In genomic region chr3:131532645-131533044, GRCh38 we compare ENCODE assay signal across 31 cellular contexts. TPM values are rescaled to one million over a fixed set of nuclear protein-coding genes. Genes with fewer than 3 reads are reported as not detected.
DNase-seq lines count a peak whose midpoint lies in the region; ATAC-seq, FAIRE-seq and TF ChIP-seq lines count a peak whose summit lies in the region.
"Had no signal": no experiment of that assay in that cellular context is flagged by ENCODE, and none has a peak within 500 bp of the region (broad histone marks: within the 10 kb centered on the region; RNA-seq: fewer than 3 reads in every experiment).

No MANE protein-coding gene starts in this region.

- intact Hi-C loops in HepG2 (cut with micrococcal nuclease; ENCODE audit: unreplicated experiment) = no loop called here

- no peak for FAIRE-seq in HepG2 (lab: Jason Lieb, UNC)
- FAIRE-seq: A204.1, A549, D721Med had no signal

- TF ChIP-seq CTCF in liver (IDR thresholded peaks at IDR 0.05; ENCODE audit: low read depth, low read length, missing input control) (no peak), HepG2 (CRISPR knock-in tag; IDR thresholded peaks at IDR 0.05) (no peak)

- in situ Hi-C loops in HepG2 (cut with HindIII; ENCODE audit: extremely low pct_ligation_motif_present, low pct_unique_long_range_greater_than_20kb) = no loop called here

- ATAC-seq in HepG2 (no peak), left lobe of liver (peak; percentile 67)
- ATAC-seq: A549; CD8-positive, alpha-beta T cell had no signal

- TF ChIP-seq POLR2A in HepG2 (IDR thresholded peaks at IDR 0.05; ENCODE audit: insufficient read depth in 1 of 2, low read depth in 2 of 2, low read length in 2 of 2) = no peak

- H3K27ac ChIP-seq in liver (ENCODE audit: low read depth in 1 of 2, low read length in 2 of 2) (no peak overlapping the region), HepG2 (ENCODE audit: extremely low read length, insufficient read depth, low read length) (no peak overlapping the region)
- H3K27ac ChIP-seq: 22Rv1; A549; BLaER1; BLaER1 treated with 17β-estradiol and CSF1 and Interleukin-3, amounts not matched to agents 10 nM and 100 nM; C4-2B had no signal

- POLR2A ChIA-PET in HepG2 (lab: Yijun Ruan, JAX) = no interaction called here

- no peaks in the 10 kb centered on the region for H4K20me1 ChIP-seq in HepG2 (ENCODE audit: insufficient read depth, low read length)
- H4K20me1 ChIP-seq: BLaER1; BLaER1 treated with 17β-estradiol and CSF1 and Interleukin-3, amounts not matched to agents 10 nM and 100 nM had no signal

- H3K27me3 ChIP-seq in liver (ENCODE audit: control insufficient read depth in 4 of 4, insufficient read depth in 4 of 4, low read length in 3 of 4) (no peaks in the 10 kb centered on the region), HepG2 (ENCODE audit: control insufficient read depth in 1 of 2, insufficient read depth in 2 of 2, low read length in 2 of 2) (no peaks in the 10 kb centered on the region)
- H3K27me3 ChIP-seq: BE2C; BLaER1; BLaER1 treated with 17β-estradiol and CSF1 and Interleukin-3, amounts not matched to agents 10 nM and 100 nM had no signal

- no peaks in the 10 kb centered on the region for H3K9me3 ChIP-seq in liver (ENCODE audit: control insufficient read depth in 4 of 4, low read length in 3 of 4)
- no peaks in the 10 kb centered on the region for H3K9me3 ChIP-seq in HepG2 (ENCODE audit: low read length)
- H3K9me3 ChIP-seq: A549; BE2C; BLaER1; BLaER1 treated with 17β-estradiol and CSF1 and Interleukin-3, amounts not matched to agents 10 nM and 100 nM; Caco-2 had no signal

- H3K4me2 ChIP-seq in HepG2 (ENCODE audit: low read depth, low read length) = no peak overlapping the region
- H3K4me2 ChIP-seq: A549; BLaER1; BLaER1 treated with 17β-estradiol and CSF1 and Interleukin-3, amounts not matched to agents 10 nM and 100 nM had no signal

- H3K9ac ChIP-seq in liver (ENCODE audit: low read depth in 1 of 2, low read length in 2 of 2) = no peak overlapping the region
- H3K9ac ChIP-seq in HepG2 (ENCODE audit: insufficient read depth, low read depth, low read length) = no peak overlapping the region
- H3K9ac ChIP-seq: BLaER1; BLaER1 treated with 17β-estradiol and CSF1 and Interleukin-3, amounts not matched to agents 10 nM and 100 nM had no signal

- no TSS peak for BruUV-seq in HepG2 (replicated peaks; lab: Mats Ljungman, UMichigan)

- H3K36me3 ChIP-seq in liver (ENCODE audit: control insufficient read depth in 4 of 4, insufficient read depth in 3 of 4, low read depth in 1 of 4, low read length in 3 of 4) (no peaks in the 10 kb centered on the region), HepG2 (replicated peaks in 1 of 2; ENCODE audit: control insufficient read depth in 1 of 2, insufficient read depth in 2 of 2, low read length in 2 of 2) (no peaks in the 10 kb centered on the region)
- H3K36me3 ChIP-seq: BE2C; BLaER1; BLaER1 treated with 17β-estradiol and CSF1 and Interleukin-3, amounts not matched to agents 10 nM and 100 nM had no signal

- H2AFZ ChIP-seq in HepG2 (ENCODE audit: low read length) = no peak overlapping the region

- no peaks in the 10 kb centered on the region for H3K79me2 ChIP-seq in HepG2 (ENCODE audit: insufficient read depth, low read length)

- H3K4me1 ChIP-seq in liver (ENCODE audit: control insufficient read depth in 4 of 4, insufficient read depth in 4 of 4, low read length in 3 of 4) = peaks cover 0 to 2% (median 0%) of the 10 kb centered on the region in 4 donors
- no peaks in the 10 kb centered on the region for H3K4me1 ChIP-seq in HepG2 (ENCODE audit: insufficient read depth, low read length)
- H3K4me1 ChIP-seq: A549; BE2C; BLaER1; BLaER1 treated with 17β-estradiol and CSF1 and Interleukin-3, amounts not matched to agents 10 nM and 100 nM; Caco-2 had no signal

- DNase-seq in HepG2 (ENCODE audit: low spot score) (no peak), left lobe of liver (ENCODE audit: low spot score) (no peak), SW 1271 (lab: John Stamatoyannopoulos, UW) (no peak)
- DNase-seq: 8988T; ACHN; AML-193; BE2C; C1 segment of cervical spinal cord; Caco-2; Calu3; CD4-positive, alpha-beta memory T cell; CD4-positive, alpha-beta T cell; CD4-positive, CD25-positive, alpha-beta regulatory T cell; CD8-positive, alpha-beta memory T cell; CD8-positive, alpha-beta T cell; COR-L47; DMS 273 treated with DMSO at 0.1 percent for 48 hours; DMS153; DMS53; DMS79; DMS79 treated with DMSO at 0.1 percent for 48 hours; DND-41; EL had no signal

- H3K4me3 ChIP-seq in liver (ENCODE audit: low read depth in 1 of 3, low read length in 3 of 3) (no peak overlapping the region), HepG2 (replicated peaks in 1 of 3; ENCODE audit: insufficient read depth in 1 of 3, low read depth in 2 of 3, low read length in 3 of 3) (no peak overlapping the region)
- H3K4me3 ChIP-seq: A549; BLaER1; BLaER1 treated with 17β-estradiol and CSF1 and Interleukin-3, amounts not matched to agents 10 nM and 100 nM had no signal

- TF ChIP-seq EP300 in HepG2 (IDR thresholded peaks at IDR 0.05; ENCODE audit: low read depth in 2 of 2, low read length in 2 of 2) (no peak), HepG2 (CRISPR knock-in tag; IDR thresholded peaks at IDR 0.05; ENCODE audit: borderline replicate concordance) (no peak)

- CTCF ChIA-PET in HepG2 (lab: Yijun Ruan, JAX; ENCODE audit: low intra/inter-chr PET ratio, low total read pairs) = no interaction called here

- no peak for TF ChIP-seq RAD21 in liver (IDR thresholded peaks at IDR 0.05)
- TF ChIP-seq RAD21 in HepG2 (CRISPR knock-in tag; IDR thresholded peaks at IDR 0.05) = no peak

TF ChIP-seq in liver, 16 proteins besides CTCF, POLR2A, EP300 and RAD21:
- TF ChIP-seq, protein P1, sequence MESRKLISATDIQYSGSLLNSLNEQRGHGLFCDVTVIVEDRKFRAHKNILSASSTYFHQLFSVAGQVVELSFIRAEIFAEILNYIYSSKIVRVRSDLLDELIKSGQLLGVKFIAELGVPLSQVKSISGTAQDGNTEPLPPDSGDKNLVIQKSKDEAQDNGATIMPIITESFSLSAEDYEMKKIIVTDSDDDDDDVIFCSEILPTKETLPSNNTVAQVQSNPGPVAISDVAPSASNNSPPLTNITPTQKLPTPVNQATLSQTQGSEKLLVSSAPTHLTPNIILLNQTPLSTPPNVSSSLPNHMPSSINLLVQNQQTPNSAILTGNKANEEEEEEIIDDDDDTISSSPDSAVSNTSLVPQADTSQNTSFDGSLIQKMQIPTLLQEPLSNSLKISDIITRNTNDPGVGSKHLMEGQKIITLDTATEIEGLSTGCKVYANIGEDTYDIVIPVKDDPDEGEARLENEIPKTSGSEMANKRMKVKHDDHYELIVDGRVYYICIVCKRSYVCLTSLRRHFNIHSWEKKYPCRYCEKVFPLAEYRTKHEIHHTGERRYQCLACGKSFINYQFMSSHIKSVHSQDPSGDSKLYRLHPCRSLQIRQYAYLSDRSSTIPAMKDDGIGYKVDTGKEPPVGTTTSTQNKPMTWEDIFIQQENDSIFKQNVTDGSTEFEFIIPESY (IDR thresholded peaks at IDR 0.05) = no peak
- TF ChIP-seq HNF4A (conservative IDR thresholded peaks at IDR 0.05) = peak; percentile 31 to 46
TF ChIP-seq in liver: peak in this region for 1.

TF ChIP-seq in HepG2, 621 proteins besides CTCF, POLR2A, EP300 and RAD21 (continues in another document):
- TF ChIP-seq ZNF670 (CRISPR knock-in tag; IDR thresholded peaks at IDR 0.05; ENCODE audit: borderline replicate concordance) (no peak), ZMYM4 (CRISPR knock-in tag; IDR thresholded peaks at IDR 0.05) (no peak), ZNF350 (CRISPR knock-in tag; IDR thresholded peaks at IDR 0.05; ENCODE audit: borderline replicate concordance, low read depth) (no peak), ZNF777 (CRISPR knock-in tag; IDR thresholded peaks at IDR 0.05) (no peak), NFIB (CRISPR knock-in tag; IDR thresholded peaks at IDR 0.05; ENCODE audit: borderline replicate concordance) (no peak), ZNF768 (CRISPR knock-in tag; IDR thresholded peaks at IDR 0.05) (no peak), ZNF556 (CRISPR knock-in tag; IDR thresholded peaks at IDR 0.05; ENCODE audit: borderline replicate concordance) (no peak), ZNF713 (CRISPR knock-in tag; IDR thresholded peaks at IDR 0.05) (no peak), SMARCC2 (IDR thresholded peaks at IDR 0.05) (no peak), HNRNPK (IDR thresholded peaks at IDR 0.05; ENCODE audit: low read depth, low read length, poor library complexity, severe bottlenecking) (no peak)

RNA-seq across cellular contexts. Expression of gene MRPL3, which starts 29.9 kb away (rescaled TPM):
- 10 to 100 TPM; 44.5 to 52.9 TPM for total RNA-seq in liver
- polyA plus RNA-seq in liver = 10 to 100 TPM; 35.7 to 50.6 TPM
- 172 and 263 TPM in 2 replicates for total RNA-seq in HepG2 (2016; rRNA removed; fragmentation: Illumina TruSeq; extraction: Trizol)
- 40.9 and 41.5 TPM in 2 replicates for total RNA-seq in HepG2 (2016; cell fraction: cytosol; rRNA removed; fragmentation: Illumina TruSeq; extraction: Trizol; ENCODE audit: low read depth)
- 168 and 279 TPM in 2 replicates for total RNA-seq in HepG2 (2016; cell fraction: insoluble cytoplasmic fraction; rRNA removed; fragmentation: Illumina TruSeq; extraction: Trizol)
- total RNA-seq in HepG2 (2016; cell fraction: membrane; rRNA removed; fragmentation: Illumina TruSeq; extraction: Trizol) = 76.2 and 78.8 TPM in 2 replicates
- 92.2 and 97.3 TPM in 2 replicates for total RNA-seq in HepG2 (2016; cell fraction: nucleus; rRNA removed; fragmentation: Illumina TruSeq; extraction: Trizol)
- 79.7 and 114 TPM in 2 replicates for polyA plus RNA-seq in HepG2 (2011; rRNA removed)
- polyA plus RNA-seq in HepG2 (2011; cell fraction: cytosol; rRNA removed) = 54.9 and 80.4 TPM in 2 replicates
- 23.9 and 30.0 TPM in 2 replicates for polyA plus RNA-seq in HepG2 (2011; cell fraction: nucleus; rRNA removed)
- polyA plus RNA-seq in HepG2 (2012) = 64.3 and 84.1 TPM in 2 replicates
- polyA plus RNA-seq in HepG2 (2016; cell fraction: cytosol; fragmentation: Illumina TruSeq; extraction: Trizol; ENCODE audit: low read depth) = 35.6 and 39.9 TPM in 2 replicates
- polyA plus RNA-seq in HepG2 (2016; cell fraction: insoluble cytoplasmic fraction; fragmentation: Illumina TruSeq; extraction: Trizol; ENCODE audit: low read depth) = 291 and 306 TPM in 2 replicates
- polyA plus RNA-seq in HepG2 (2016; cell fraction: membrane; fragmentation: Illumina TruSeq; extraction: Trizol; ENCODE audit: low read depth) = 65.0 and 74.0 TPM in 2 replicates
- 95.6 and 101 TPM in 2 replicates for polyA plus RNA-seq in HepG2 (2016; cell fraction: nucleus; fragmentation: Illumina TruSeq; extraction: Trizol; ENCODE audit: insufficient read depth, low read depth)
- 86.3 and 206 TPM in 2 replicates for polyA minus RNA-seq in HepG2 (2011; rRNA and poly(A)+ RNA removed; ENCODE audit: low replicate concordance)
- polyA minus RNA-seq in HepG2 (2011; cell fraction: cytosol; rRNA and poly(A)+ RNA removed) = 40.4 and 45.5 TPM in 2 replicates
- polyA minus RNA-seq in HepG2 (2011; cell fraction: nucleus; rRNA and poly(A)+ RNA removed) = 115 and 131 TPM in 2 replicates
- 30.6 TPM for total RNA-seq in left lobe of liver
